Comparison of ENCODE assay signal across 2 cellular contexts in the genomic region with DNA sequence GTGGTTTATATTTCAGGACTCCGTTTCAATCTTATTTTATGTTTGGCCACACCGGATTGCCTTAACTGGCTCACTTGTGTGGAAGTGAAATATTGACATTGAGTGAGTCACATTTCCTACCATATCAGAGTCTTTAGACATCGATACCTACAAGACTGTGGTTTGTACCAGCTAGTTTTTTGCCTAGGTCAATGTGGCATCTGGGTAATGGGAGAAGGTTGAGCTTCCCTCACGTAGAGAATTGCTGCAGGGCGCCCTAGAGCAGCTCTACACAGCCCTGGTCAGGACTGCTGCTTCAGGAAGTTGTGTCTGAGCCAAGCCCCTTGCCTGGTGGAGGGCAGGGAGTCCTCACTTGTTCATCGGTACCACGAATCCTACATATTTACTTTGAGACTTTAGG.
TF ChIP-seq lines count a peak whose summit lies in the region.

No MANE protein-coding gene starts in this region.

TF ChIP-seq in SK-N-SH, 30 proteins besides CTCF, POLR2A, EP300 and RAD21 (continued from another document):
- TF ChIP-seq, protein P1, sequence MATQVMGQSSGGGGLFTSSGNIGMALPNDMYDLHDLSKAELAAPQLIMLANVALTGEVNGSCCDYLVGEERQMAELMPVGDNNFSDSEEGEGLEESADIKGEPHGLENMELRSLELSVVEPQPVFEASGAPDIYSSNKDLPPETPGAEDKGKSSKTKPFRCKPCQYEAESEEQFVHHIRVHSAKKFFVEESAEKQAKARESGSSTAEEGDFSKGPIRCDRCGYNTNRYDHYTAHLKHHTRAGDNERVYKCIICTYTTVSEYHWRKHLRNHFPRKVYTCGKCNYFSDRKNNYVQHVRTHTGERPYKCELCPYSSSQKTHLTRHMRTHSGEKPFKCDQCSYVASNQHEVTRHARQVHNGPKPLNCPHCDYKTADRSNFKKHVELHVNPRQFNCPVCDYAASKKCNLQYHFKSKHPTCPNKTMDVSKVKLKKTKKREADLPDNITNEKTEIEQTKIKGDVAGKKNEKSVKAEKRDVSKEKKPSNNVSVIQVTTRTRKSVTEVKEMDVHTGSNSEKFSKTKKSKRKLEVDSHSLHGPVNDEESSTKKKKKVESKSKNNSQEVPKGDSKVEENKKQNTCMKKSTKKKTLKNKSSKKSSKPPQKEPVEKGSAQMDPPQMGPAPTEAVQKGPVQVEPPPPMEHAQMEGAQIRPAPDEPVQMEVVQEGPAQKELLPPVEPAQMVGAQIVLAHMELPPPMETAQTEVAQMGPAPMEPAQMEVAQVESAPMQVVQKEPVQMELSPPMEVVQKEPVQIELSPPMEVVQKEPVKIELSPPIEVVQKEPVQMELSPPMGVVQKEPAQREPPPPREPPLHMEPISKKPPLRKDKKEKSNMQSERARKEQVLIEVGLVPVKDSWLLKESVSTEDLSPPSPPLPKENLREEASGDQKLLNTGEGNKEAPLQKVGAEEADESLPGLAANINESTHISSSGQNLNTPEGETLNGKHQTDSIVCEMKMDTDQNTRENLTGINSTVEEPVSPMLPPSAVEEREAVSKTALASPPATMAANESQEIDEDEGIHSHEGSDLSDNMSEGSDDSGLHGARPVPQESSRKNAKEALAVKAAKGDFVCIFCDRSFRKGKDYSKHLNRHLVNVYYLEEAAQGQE (IDR thresholded peaks at IDR 0.05; ENCODE audit: low read depth, low read length): no peak
- TF ChIP-seq NRF1 (IDR thresholded peaks at IDR 0.05; ENCODE audit: low read depth, low read length) (no peak), SIN3A (IDR thresholded peaks at IDR 0.05; ENCODE audit: borderline replicate concordance, low read depth, low read length) (no peak), CHD2 (IDR thresholded peaks at IDR 0.05; ENCODE audit: low read length, partially characterized antibody) (no peak), RXRA (IDR thresholded peaks at IDR 0.05; ENCODE audit: borderline replicate concordance, low read depth) (no peak), FOSL2 (IDR thresholded peaks at IDR 0.05; ENCODE audit: borderline replicate concordance, low read depth) (no peak), FOXJ3 (CRISPR knock-in tag; IDR thresholded peaks at IDR 0.05) (no peak), GATA2 (CRISPR knock-in tag; IDR thresholded peaks at IDR 0.05) (no peak)

TF ChIP-seq in SK-N-SH treated with all-trans-retinoic acid at 6 μM for 48 hours, 23 proteins besides CTCF, POLR2A, EP300 and RAD21 (continued from another document):
- TF ChIP-seq, protein P2, sequence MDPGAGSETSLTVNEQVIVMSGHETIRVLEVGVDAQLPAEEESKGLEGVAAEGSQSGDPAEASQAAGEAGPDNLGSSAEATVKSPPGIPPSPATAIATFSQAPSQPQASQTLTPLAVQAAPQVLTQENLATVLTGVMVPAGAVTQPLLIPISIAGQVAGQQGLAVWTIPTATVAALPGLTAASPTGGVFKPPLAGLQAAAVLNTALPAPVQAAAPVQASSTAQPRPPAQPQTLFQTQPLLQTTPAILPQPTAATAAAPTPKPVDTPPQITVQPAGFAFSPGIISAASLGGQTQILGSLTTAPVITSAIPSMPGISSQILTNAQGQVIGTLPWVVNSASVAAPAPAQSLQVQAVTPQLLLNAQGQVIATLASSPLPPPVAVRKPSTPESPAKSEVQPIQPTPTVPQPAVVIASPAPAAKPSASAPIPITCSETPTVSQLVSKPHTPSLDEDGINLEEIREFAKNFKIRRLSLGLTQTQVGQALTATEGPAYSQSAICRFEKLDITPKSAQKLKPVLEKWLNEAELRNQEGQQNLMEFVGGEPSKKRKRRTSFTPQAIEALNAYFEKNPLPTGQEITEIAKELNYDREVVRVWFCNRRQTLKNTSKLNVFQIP (CRISPR knock-in tag; IDR thresholded peaks at IDR 0.05; ENCODE audit: borderline replicate concordance, low read depth): no peak
- TF ChIP-seq CSDC2 (CRISPR knock-in tag; IDR thresholded peaks at IDR 0.05): no peak
- no peak for TF ChIP-seq ZNF8 (CRISPR knock-in tag; IDR thresholded peaks at IDR 0.05)
- no peak for TF ChIP-seq GLIS3 (CRISPR knock-in tag; IDR thresholded peaks at IDR 0.05)
- no peak for TF ChIP-seq ZNF70 (CRISPR knock-in tag; IDR thresholded peaks at IDR 0.05)
- no peak for TF ChIP-seq BACH2 (CRISPR knock-in tag; IDR thresholded peaks at IDR 0.05; ENCODE audit: borderline replicate concordance)
- no peak for TF ChIP-seq ZNF565 (CRISPR knock-in tag; conservative IDR thresholded peaks at IDR 0.05; ENCODE audit: low read depth)
- no peak for TF ChIP-seq TCF4 (CRISPR knock-in tag; IDR thresholded peaks at IDR 0.05; ENCODE audit: borderline replicate concordance)
- TF ChIP-seq, protein P3, sequence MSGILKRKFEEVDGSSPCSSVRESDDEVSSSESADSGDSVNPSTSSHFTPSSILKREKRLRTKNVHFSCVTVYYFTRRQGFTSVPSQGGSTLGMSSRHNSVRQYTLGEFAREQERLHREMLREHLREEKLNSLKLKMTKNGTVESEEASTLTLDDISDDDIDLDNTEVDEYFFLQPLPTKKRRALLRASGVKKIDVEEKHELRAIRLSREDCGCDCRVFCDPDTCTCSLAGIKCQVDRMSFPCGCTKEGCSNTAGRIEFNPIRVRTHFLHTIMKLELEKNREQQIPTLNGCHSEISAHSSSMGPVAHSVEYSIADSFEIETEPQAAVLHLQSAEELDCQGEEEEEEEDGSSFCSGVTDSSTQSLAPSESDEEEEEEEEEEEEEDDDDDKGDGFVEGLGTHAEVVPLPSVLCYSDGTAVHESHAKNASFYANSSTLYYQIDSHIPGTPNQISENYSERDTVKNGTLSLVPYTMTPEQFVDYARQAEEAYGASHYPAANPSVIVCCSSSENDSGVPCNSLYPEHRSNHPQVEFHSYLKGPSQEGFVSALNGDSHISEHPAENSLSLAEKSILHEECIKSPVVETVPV (CRISPR knock-in tag; IDR thresholded peaks at IDR 0.05): no peak
- no peak for TF ChIP-seq ZC3H10 (CRISPR knock-in tag; IDR thresholded peaks at IDR 0.05)
- TF ChIP-seq RARB (CRISPR knock-in tag; IDR thresholded peaks at IDR 0.05): no peak
TF ChIP-seq in SK-N-SH treated with all-trans-retinoic acid at 6 μM for 48 hours: peak in this region for 0.
